ENCODE assay signal across 39 cellular contexts in the genomic region with DNA sequence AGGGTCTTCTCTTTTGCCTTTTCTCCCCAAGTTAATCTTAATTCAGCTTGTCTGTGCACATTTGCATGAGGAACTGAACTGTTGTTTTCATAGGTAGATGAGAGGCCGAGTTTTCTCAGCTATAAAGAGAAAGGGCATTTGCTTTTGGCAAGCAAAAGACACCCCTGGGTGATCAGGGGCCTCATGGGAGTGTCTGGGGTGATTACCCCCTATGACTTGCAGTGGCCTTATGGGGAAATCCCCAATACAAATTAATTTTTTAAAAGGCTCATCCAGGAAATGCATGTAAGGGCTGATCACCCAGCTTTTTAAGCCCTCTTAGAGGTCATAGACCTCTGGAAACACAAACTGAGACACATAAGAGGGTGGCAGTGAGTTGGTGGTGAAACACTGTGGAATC. TPM values are rescaled to one million over a fixed set of nuclear protein-coding genes. Genes with fewer than 3 reads are reported as not detected.
"Had no signal": no experiment of that assay in that cellular context is flagged by ENCODE, and none has a peak within 500 bp of the region (broad histone marks: within the 10 kb centered on the region; RNA-seq: fewer than 3 reads in every experiment).

No MANE protein-coding gene starts in this region.

- H3K27ac ChIP-seq: ascending aorta, cardiac muscle cell, VCaP had no signal

- H3K36me3 ChIP-seq: ascending aorta, cardiac muscle cell had no signal

- H3K27me3 ChIP-seq: ascending aorta, cardiac muscle cell had no signal

- ATAC-seq: activated CD4-positive, alpha-beta T cell treated with anti-CD3 and anti-CD28 coated beads for 36 hours; activated CD4-positive, CD25-positive, alpha-beta regulatory T cell treated with anti-CD3 and anti-CD28 coated beads, Interleukin-2, amount 50 U/mL, for 24 hours; activated CD8-positive, alpha-beta T cell treated with anti-CD3 and anti-CD28 coated beads, Interleukin-2, amount 10 ng/mL, durations not matched to agents 7 days and 5 days; activated naive CD8-positive, alpha-beta T cell treated with anti-CD3 and anti-CD28 coated beads, Interleukin-2, amount 50 U/mL, for 24 hours had no signal

- DNase-seq: activated CD4-positive, alpha-beta memory T cell treated with anti-CD3 and anti-CD28 coated beads, Interleukin-2, amount 10 ng/mL, durations not matched to agents 7 days and 5 days; activated CD4-positive, alpha-beta T cell treated with anti-CD3 and anti-CD28 coated beads for 1 hour; activated CD4-positive, alpha-beta T cell treated with anti-CD3 and anti-CD28 coated beads for 36 hours; activated CD4-positive, alpha-beta T cell treated with anti-CD3 and anti-CD28 coated beads for 48 hours; activated CD4-positive, alpha-beta T cell treated with anti-CD3 and anti-CD28 coated beads, Interleukin-2, amount 10 ng/mL, durations not matched to agents 7 days and 5 days; activated CD4-positive, alpha-beta T cell treated with anti-CD3 and anti-CD28 coated beads, Interleukin-2, amount 50 U/mL, for 48 hours; activated CD4-positive, CD25-positive, alpha-beta regulatory T cell; activated CD8-positive, alpha-beta memory T cell treated with anti-CD3 and anti-CD28 coated beads, Interleukin-2, amount 50 U/mL, for 4 hours; activated CD8-positive, alpha-beta T cell treated with anti-CD3 and anti-CD28 coated beads, Interleukin-2, amount 10 ng/mL, durations not matched to agents 7 days and 5 days; activated effector memory CD4-positive, alpha-beta T cell treated with Interleukin-2 at 50 U/mL for 16 hours; activated gamma-delta T cell; activated naive CD4-positive, alpha-beta T cell treated with anti-CD3 and anti-CD28 coated beads, Interleukin-2, amount 10 ng/mL, durations not matched to agents 7 days and 5 days; activated naive CD4-positive, alpha-beta T cell treated with Interleukin-2 at 50 U/mL for 16 hours; activated naive CD8-positive, alpha-beta T cell treated with anti-CD3 and anti-CD28 coated beads, Interleukin-2, amount 10 ng/mL, durations not matched to agents 7 days and 5 days; activated naive CD8-positive, alpha-beta T cell treated with anti-CD3 and anti-CD28 coated beads, Interleukin-2, amount 50 U/mL, for 24 hours; activated T-cell treated with anti-CD3 and anti-CD28 coated beads, Interleukin-2, amount 50 U/mL, for 24 hours; activated T-cell treated with anti-CD3 and anti-CD28 coated beads, Interleukin-2, amount 50 U/mL, for 48 hours; amygdala; anterior cingulate cortex; caudate nucleus; cerebellar nuclear complex; T-helper 1 cell; T-helper 2 cell; T-helper 9 cell had no signal

- H3K4me3 Mint-ChIP-seq: activated CD4-positive, alpha-beta memory T cell treated with anti-CD3 and anti-CD28 coated beads, Interleukin-2, amount 10 ng/mL, durations not matched to agents 7 days and 5 days; activated CD4-positive, alpha-beta T cell treated with anti-CD3 and anti-CD28 coated beads for 36 hours; activated CD4-positive, alpha-beta T cell treated with anti-CD3 and anti-CD28 coated beads, Interleukin-2, amount 10 ng/mL, durations not matched to agents 7 days and 5 days; activated CD8-positive, alpha-beta T cell treated with anti-CD3 and anti-CD28 coated beads, Interleukin-2, amount 10 ng/mL, durations not matched to agents 7 days and 5 days; activated naive CD4-positive, alpha-beta T cell treated with anti-CD3 and anti-CD28 coated beads, Interleukin-2, amount 10 ng/mL, durations not matched to agents 7 days and 5 days; activated naive CD4-positive, alpha-beta T cell treated with anti-CD3 and anti-CD28 coated beads, Interleukin-2, amount 50 U/mL, for 24 hours; activated naive CD8-positive, alpha-beta T cell; activated naive CD8-positive, alpha-beta T cell treated with anti-CD3 and anti-CD28 coated beads, Interleukin-2, amount 10 ng/mL, durations not matched to agents 7 days and 5 days; activated naive CD8-positive, alpha-beta T cell treated with anti-CD3 and anti-CD28 coated beads, Interleukin-2, amount 50 U/mL, for 24 hours; activated T-cell treated with anti-CD3 and anti-CD28 coated beads, Interleukin-2, amount 50 U/mL, for 24 hours; brain; central memory CD8-positive, alpha-beta T cell; T-helper 1 cell treated with Interleukin-12 subunit alpha and Interleukin-12 subunit beta and Interleukin-4 antibody, amounts not matched to agents 30 μg/mL and 1 μg/mL, for 36 hours; T-helper 2 cell treated with Interferon-gamma antibody and Interleukin-4, amounts not matched to agents 5 μg/mL and 100 μg/mL, for 36 hours had no signal

- H3K4me3 ChIP-seq: ascending aorta, cardiac muscle cell had no signal

- H3K27ac Mint-ChIP-seq: activated CD4-positive, alpha-beta memory T cell treated with anti-CD3 and anti-CD28 coated beads, Interleukin-2, amount 10 ng/mL, durations not matched to agents 7 days and 5 days; activated CD4-positive, alpha-beta T cell treated with anti-CD3 and anti-CD28 coated beads for 36 hours; activated CD4-positive, alpha-beta T cell treated with anti-CD3 and anti-CD28 coated beads, Interleukin-2, amount 10 ng/mL, durations not matched to agents 7 days and 5 days; activated CD8-positive, alpha-beta T cell treated with anti-CD3 and anti-CD28 coated beads, Interleukin-2, amount 10 ng/mL, durations not matched to agents 7 days and 5 days; activated naive CD4-positive, alpha-beta T cell treated with anti-CD3 and anti-CD28 coated beads, Interleukin-2, amount 10 ng/mL, durations not matched to agents 7 days and 5 days; activated naive CD4-positive, alpha-beta T cell treated with anti-CD3 and anti-CD28 coated beads, Interleukin-2, amount 50 U/mL, for 24 hours; activated naive CD8-positive, alpha-beta T cell; activated naive CD8-positive, alpha-beta T cell treated with anti-CD3 and anti-CD28 coated beads, Interleukin-2, amount 10 ng/mL, durations not matched to agents 7 days and 5 days; activated naive CD8-positive, alpha-beta T cell treated with anti-CD3 and anti-CD28 coated beads, Interleukin-2, amount 50 U/mL, for 24 hours; activated T-cell treated with anti-CD3 and anti-CD28 coated beads, Interleukin-2, amount 50 U/mL, for 24 hours; activated T-helper 2 cell treated with anti-CD3 and anti-CD28 coated beads, Interferon-gamma antibody, Interleukin-2, Interleukin-4, amounts not matched to agents 10 μg/mL and 5 μg/mL and 100 μg/mL, durations not matched to agents 14 hours and 24 hours and 36 hours; brain; T-helper 1 cell treated with Interleukin-12 subunit alpha and Interleukin-12 subunit beta and Interleukin-4 antibody, amounts not matched to agents 30 μg/mL and 1 μg/mL, for 36 hours; T-helper 2 cell treated with Interferon-gamma antibody and Interleukin-4, amounts not matched to agents 5 μg/mL and 100 μg/mL, for 36 hours had no signal

- FAIRE-seq: bronchial epithelial cell, TTC549 had no signal

- H3K4me1 ChIP-seq: ascending aorta had no signal

- H3K9me3 Mint-ChIP-seq: activated CD4-positive, alpha-beta memory T cell treated with anti-CD3 and anti-CD28 coated beads, Interleukin-2, amount 10 ng/mL, durations not matched to agents 7 days and 5 days had no signal

- H3K27me3 Mint-ChIP-seq: activated naive CD4-positive, alpha-beta T cell treated with anti-CD3 and anti-CD28 coated beads, Interleukin-2, amount 10 ng/mL, durations not matched to agents 7 days and 5 days had no signal

- H3K36me3 Mint-ChIP-seq: activated naive CD4-positive, alpha-beta T cell treated with anti-CD3 and anti-CD28 coated beads, Interleukin-2, amount 10 ng/mL, durations not matched to agents 7 days and 5 days; activated naive CD8-positive, alpha-beta T cell; activated naive CD8-positive, alpha-beta T cell treated with anti-CD3 and anti-CD28 coated beads, Interleukin-2, amount 10 ng/mL, durations not matched to agents 7 days and 5 days; brain had no signal

- H3K4me1 Mint-ChIP-seq: activated CD4-positive, alpha-beta memory T cell treated with anti-CD3 and anti-CD28 coated beads, Interleukin-2, amount 10 ng/mL, durations not matched to agents 7 days and 5 days; activated CD4-positive, alpha-beta T cell treated with anti-CD3 and anti-CD28 coated beads for 36 hours; activated CD4-positive, alpha-beta T cell treated with anti-CD3 and anti-CD28 coated beads, Interleukin-2, amount 10 ng/mL, durations not matched to agents 7 days and 5 days; activated naive CD4-positive, alpha-beta T cell treated with anti-CD3 and anti-CD28 coated beads, Interleukin-2, amount 10 ng/mL, durations not matched to agents 7 days and 5 days; activated naive CD4-positive, alpha-beta T cell treated with anti-CD3 and anti-CD28 coated beads, Interleukin-2, amount 50 U/mL, for 24 hours; activated naive CD8-positive, alpha-beta T cell treated with anti-CD3 and anti-CD28 coated beads, Interleukin-2, amount 10 ng/mL, durations not matched to agents 7 days and 5 days; activated naive CD8-positive, alpha-beta T cell treated with anti-CD3 and anti-CD28 coated beads, Interleukin-2, amount 50 U/mL, for 24 hours; brain; central memory CD8-positive, alpha-beta T cell had no signal

RNA-seq across cellular contexts. Expression of gene HMX1, which starts 56.4 kb away (rescaled TPM):
- total RNA-seq: activated CD4-positive, alpha-beta memory T cell treated with anti-CD3 and anti-CD28 coated beads, Interleukin-2, amount 10 ng/mL, durations not matched to agents 7 days and 5 days; activated CD4-positive, alpha-beta T cell treated with anti-CD3 and anti-CD28 coated beads for 36 hours; activated CD4-positive, alpha-beta T cell treated with anti-CD3 and anti-CD28 coated beads, Interleukin-2, amount 10 ng/mL, durations not matched to agents 7 days and 5 days; activated CD8-positive, alpha-beta memory T cell treated with anti-CD3 and anti-CD28 coated beads for 36 hours; activated CD8-positive, alpha-beta T cell treated with anti-CD3 and anti-CD28 coated beads, Interleukin-2, amount 10 ng/mL, durations not matched to agents 7 days and 5 days; activated naive CD8-positive, alpha-beta T cell treated with anti-CD3 and anti-CD28 coated beads, Interleukin-2, amount 10 ng/mL, durations not matched to agents 7 days and 5 days; activated T-helper 2 cell treated with anti-CD3 and anti-CD28 coated beads, Interferon-gamma antibody, Interleukin-2, Interleukin-4, amounts not matched to agents 10 μg/mL and 5 μg/mL and 100 μg/mL, durations not matched to agents 14 hours and 24 hours and 36 hours; ascending aorta; bronchial epithelial cell; cardiac muscle cell had no signal
- polyA plus RNA-seq: adipose tissue had no signal
